In the genomic region with DNA sequence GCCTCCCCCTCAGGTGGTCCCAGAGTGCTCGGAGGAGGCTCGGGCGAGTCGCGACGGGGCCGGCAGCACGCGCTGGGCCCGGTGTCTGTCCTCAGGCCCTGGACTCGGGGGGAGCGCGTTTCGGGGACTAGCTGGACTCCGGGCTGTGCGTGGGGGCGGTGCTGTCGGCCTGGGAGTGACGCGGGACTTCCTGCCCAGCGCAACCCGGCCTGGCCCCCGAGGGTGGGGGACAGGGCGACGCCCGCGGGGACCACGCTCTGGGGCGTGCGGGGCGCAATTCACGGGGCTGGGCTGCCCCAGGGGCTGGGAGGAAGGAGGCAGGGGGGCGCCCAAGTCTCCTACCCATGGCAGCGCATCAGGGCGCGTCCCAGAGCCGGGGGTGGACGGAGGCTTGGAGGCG, we compare ENCODE assay signal across 14 cellular contexts. TPM values are rescaled to one million over a fixed set of nuclear protein-coding genes. Genes with fewer than 3 reads are reported as not detected.
DNase-seq lines count a peak whose midpoint lies in the region; ATAC-seq and TF ChIP-seq lines count a peak whose summit lies in the region.
"Had no signal": no experiment of that assay in that cellular context is flagged by ENCODE, and none has a peak within 500 bp of the region (broad histone marks: within the 10 kb centered on the region; RNA-seq: fewer than 3 reads in every experiment).

No MANE protein-coding gene starts in this region.

- H3K36me3 Mint-ChIP-seq in stimulated activated naive CD8-positive, alpha-beta T cell treated with anti-CD3 and anti-CD28 coated beads, Interleukin-15, Interleukin-2, amounts not matched to agents 100 ng/mL and 50 ng/mL, for 24 hours (ENCODE audit: low read depth) = no peaks in the 10 kb centered on the region
- peaks cover 10% of the 10 kb centered on the region for H3K36me3 Mint-ChIP-seq in dendritic cell treated with granulocyte-macrophage colony-stimulating factor and Interleukin-4, amounts not matched to agents 40 ng/mL and 50 ng/mL, for 4 days (ENCODE audit: low read depth)

- no peak for ATAC-seq in stimulated activated naive CD8-positive, alpha-beta T cell treated with anti-CD3 and anti-CD28 coated beads, Interleukin-15, Interleukin-2, amounts not matched to agents 100 U/mL and 50 U/mL, for 24 hours
- ATAC-seq in lower lobe of right lung = peak; percentile 45 to 65
- peak; percentile 59 for ATAC-seq in upper lobe of right lung

- peak overlapping the region; percentile 13 for H3K4me3 Mint-ChIP-seq in stimulated activated naive CD8-positive, alpha-beta T cell treated with anti-CD3 and anti-CD28 coated beads, Interleukin-15, Interleukin-2, amounts not matched to agents 100 ng/mL and 50 ng/mL, for 24 hours
- peak overlapping the region; percentile 73 for H3K4me3 Mint-ChIP-seq in dendritic cell treated with granulocyte-macrophage colony-stimulating factor and Interleukin-4, amounts not matched to agents 40 ng/mL and 50 ng/mL, for 4 days

- H3K27me3 Mint-ChIP-seq in stimulated activated naive CD8-positive, alpha-beta T cell treated with anti-CD3 and anti-CD28 coated beads, Interleukin-15, Interleukin-2, amounts not matched to agents 100 ng/mL and 50 ng/mL, for 24 hours = peaks cover 42% of the 10 kb centered on the region
- H3K27me3 Mint-ChIP-seq in dendritic cell treated with granulocyte-macrophage colony-stimulating factor and Interleukin-4, amounts not matched to agents 40 ng/mL and 50 ng/mL, for 4 days = peaks cover 58% of the 10 kb centered on the region

- H3K9me3 ChIP-seq in lower lobe of right lung = no peaks in the 10 kb centered on the region
- H3K9me3 ChIP-seq in upper lobe of right lung = no peaks in the 10 kb centered on the region
- no peaks in the 10 kb centered on the region for H3K9me3 ChIP-seq in HAP-1

- TF ChIP-seq CTCF in lower lobe of right lung (IDR thresholded peaks at IDR 0.05) = no peak
- TF ChIP-seq CTCF in upper lobe of right lung (IDR thresholded peaks at IDR 0.05) = no peak

- H3K36me3 ChIP-seq in lower lobe of right lung = no peaks in the 10 kb centered on the region
- H3K36me3 ChIP-seq in upper lobe of right lung = no peaks in the 10 kb centered on the region
- no peaks in the 10 kb centered on the region for H3K36me3 ChIP-seq in HAP-1 (replicated peaks)

- peaks cover 20% of the 10 kb centered on the region for H3K4me1 ChIP-seq in lower lobe of right lung
- peaks cover 13% of the 10 kb centered on the region for H3K4me1 ChIP-seq in upper lobe of right lung
- no peaks in the 10 kb centered on the region; the same call in 1 of the 2 replicates for H3K4me1 ChIP-seq in HAP-1

- no peak overlapping the region for H3K27ac Mint-ChIP-seq in stimulated activated naive CD8-positive, alpha-beta T cell treated with anti-CD3 and anti-CD28 coated beads, Interleukin-15, Interleukin-2, amounts not matched to agents 100 ng/mL and 50 ng/mL, for 24 hours
- peak overlapping the region; percentile 92 for H3K27ac Mint-ChIP-seq in dendritic cell treated with granulocyte-macrophage colony-stimulating factor and Interleukin-4, amounts not matched to agents 40 ng/mL and 50 ng/mL, for 4 days

- H3K27me3 ChIP-seq in lower lobe of right lung (ENCODE audit: low read depth) (peaks cover 86% of the 10 kb centered on the region), upper lobe of right lung (peaks cover 75% of the 10 kb centered on the region), HAP-1 (ENCODE audit: low read depth) (no peaks in the 10 kb centered on the region)

- in situ Hi-C loops in HAP-1 (cut with MboI; ENCODE audit: low sequenced_read_pairs) = no loop called here

- H3K27ac ChIP-seq in lower lobe of right lung (peak overlapping the region; percentile 71), upper lobe of right lung (no peak overlapping the region)

- intact Hi-C loops in dendritic cell treated with granulocyte-macrophage colony-stimulating factor and Interleukin-4, amounts not matched to agents 40 ng/mL and 50 ng/mL, for 4 days (cut with micrococcal nuclease) = loop anchor here (10.0 kb wide), 1 partner anchor 90 kb away; no protein-coding TSS in a partner anchor
- intact Hi-C loops in lower lobe of right lung (cut with DNase I) (no loop called here), upper lobe of right lung (cut with DNase I) (no loop called here)

- DNase-seq in stimulated activated naive CD8-positive, alpha-beta T cell treated with anti-CD3 and anti-CD28 coated beads, Interleukin-15, Interleukin-2, amounts not matched to agents 100 U/mL and 50 U/mL, for 24 hours = no peak
- DNase-seq in lower lobe of right lung = peak; percentile 72
- DNase-seq in upper lobe of right lung = peak; percentile 78
- no peak for DNase-seq in HAP-1 (ENCODE audit: low spot score in 2 of 2)
- DNase-seq in NCI-H524 treated with DMSO at 0.1 percent for 48 hours (lab: John Stamatoyannopoulos, UW) = no peak
- DNase-seq in stimulated activated CD4-positive, alpha-beta T cell treated with anti-CD3 and anti-CD28 coated beads, Interleukin-4, amount 100 ng/mL, for 4 hours = no peak
- DNase-seq: NCI-H2029 treated with DMSO at 0.1 percent for 48 hours, small intestine, T-helper 2 cell had no signal

- no peaks in the 10 kb centered on the region for H3K9me3 Mint-ChIP-seq in stimulated activated naive CD8-positive, alpha-beta T cell treated with anti-CD3 and anti-CD28 coated beads, Interleukin-15, Interleukin-2, amounts not matched to agents 100 ng/mL and 50 ng/mL, for 24 hours
- H3K9me3 Mint-ChIP-seq in dendritic cell treated with granulocyte-macrophage colony-stimulating factor and Interleukin-4, amounts not matched to agents 40 ng/mL and 50 ng/mL, for 4 days = no peaks in the 10 kb centered on the region

- peaks cover 7% of the 10 kb centered on the region for H3K4me1 Mint-ChIP-seq in stimulated activated naive CD8-positive, alpha-beta T cell treated with anti-CD3 and anti-CD28 coated beads, Interleukin-15, Interleukin-2, amounts not matched to agents 100 ng/mL and 50 ng/mL, for 24 hours (ENCODE audit: low read depth)
- peaks cover 57% of the 10 kb centered on the region for H3K4me1 Mint-ChIP-seq in dendritic cell treated with granulocyte-macrophage colony-stimulating factor and Interleukin-4, amounts not matched to agents 40 ng/mL and 50 ng/mL, for 4 days (ENCODE audit: low read depth)

- H3K4me3 ChIP-seq in lower lobe of right lung (peak overlapping the region; percentile 45), upper lobe of right lung (peak overlapping the region; percentile 25), HAP-1 (no peak overlapping the region)

RNA-seq across cellular contexts. Expression of a gene that starts 2.4 kb away (rescaled TPM):
- total RNA-seq in lower lobe of right lung (4.5 TPM), upper lobe of right lung (3.4 TPM)
- total RNA-seq: activated CD8-positive, alpha-beta memory T cell treated with anti-CD3 and anti-CD28 coated beads for 36 hours; OCI-LY7 had no signal

RNA-seq across cellular contexts. Expression of a gene that starts 5.2 kb away (rescaled TPM):
- total RNA-seq in lower lobe of right lung (not detected), upper lobe of right lung (not detected)
- total RNA-seq: activated CD8-positive, alpha-beta memory T cell treated with anti-CD3 and anti-CD28 coated beads for 36 hours; HT1080; OCI-LY7 had no signal

RNA-seq across cellular contexts. Expression of a gene that starts 41.4 kb away (rescaled TPM):
- total RNA-seq in lower lobe of right lung (18.7 TPM), upper lobe of right lung (20.3 TPM)

Comparison
In these comparisons a context has a peak if more than half of its experiments do, and no peak if none do; other contexts are left out.
1. DNase-seq: peak in lower lobe of right lung (single experiment) and upper lobe of right lung (single experiment); none in stimulated activated naive CD8-positive, alpha-beta T cell treated with anti-CD3 and anti-CD28 coated beads, Interleukin-15, Interleukin-2, amounts not matched to agents 100 U/mL and 50 U/mL, for 24 hours (single experiment), HAP-1 (0 of 2), NCI-H524 treated with DMSO at 0.1 percent for 48 hours (single experiment) and stimulated activated CD4-positive, alpha-beta T cell treated with anti-CD3 and anti-CD28 coated beads, Interleukin-4, amount 100 ng/mL, for 4 hours (0 of 2).